1 cellular context compared by ENCODE assay signal in the genomic region with DNA sequence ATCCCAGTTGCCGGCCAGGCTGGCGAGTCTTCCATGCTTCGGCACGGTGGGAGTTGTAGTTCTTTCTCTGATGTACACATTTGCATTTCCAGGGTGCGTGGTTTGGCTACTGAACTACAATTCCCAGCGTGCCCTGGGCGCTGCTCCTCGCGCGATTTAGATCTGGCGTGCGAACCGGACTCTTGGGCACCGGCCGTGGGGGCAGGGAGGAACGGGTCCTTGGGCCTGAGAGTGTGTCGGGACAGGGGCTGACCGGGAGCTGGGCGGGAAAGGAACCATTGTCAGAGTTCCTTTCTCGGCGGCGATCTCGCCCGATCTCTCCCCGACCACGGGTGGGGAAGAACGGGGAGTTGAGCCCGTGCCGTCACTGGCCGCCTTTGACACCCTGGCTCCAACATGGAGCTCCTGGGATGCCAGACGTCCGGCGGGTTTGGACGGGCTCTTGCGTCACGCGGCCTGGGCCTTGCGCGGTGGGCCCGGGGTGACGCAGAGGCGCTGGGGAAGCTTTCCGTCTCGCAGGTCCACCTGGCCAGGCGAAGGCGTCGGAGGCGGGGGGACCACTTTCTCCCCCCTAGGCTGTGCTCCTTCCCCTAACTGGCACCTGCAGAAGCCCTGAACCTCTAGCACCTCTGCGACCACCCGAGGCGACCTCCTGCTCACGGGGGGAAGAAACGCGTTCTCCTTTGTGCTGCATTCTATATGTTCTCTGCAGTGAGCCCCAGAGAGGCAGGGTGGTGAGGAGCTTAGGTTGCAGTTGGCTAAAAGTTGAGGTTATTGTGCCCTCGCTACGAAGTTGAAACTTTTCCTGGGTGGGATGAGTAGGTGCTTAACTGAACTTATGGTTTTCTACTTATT.
TF ChIP-seq lines count a peak whose summit lies in the region.

No MANE protein-coding gene starts in this region.

TF ChIP-seq in H1, 55 proteins besides CTCF, POLR2A, EP300 and RAD21 (continued from another document):
- TF ChIP-seq ZNF274 (IDR thresholded peaks at IDR 0.05; ENCODE audit: borderline replicate concordance, extremely low read depth, low read length) (no peak), JUN (IDR thresholded peaks at IDR 0.05; ENCODE audit: low read depth, low read length) (no peak), NRF1 (IDR thresholded peaks at IDR 0.05; ENCODE audit: low read depth, low read length) (no peak), FOSL1 (IDR thresholded peaks at IDR 0.05; ENCODE audit: insufficient read depth, low read depth, low read length) (no peak), POU5F1 (IDR thresholded peaks at IDR 0.05; ENCODE audit: low read depth, low read length) (no peak), SIRT6 (IDR thresholded peaks at IDR 0.05; ENCODE audit: low read length) (no peak), POLR2AphosphoS5 (IDR thresholded peaks at IDR 0.05; ENCODE audit: low read depth, low read length) (peak; percentile 84), TEAD4 (IDR thresholded peaks at IDR 0.05; ENCODE audit: low read depth, low read length) (no peak), CTBP2 (IDR thresholded peaks at IDR 0.05; ENCODE audit: borderline replicate concordance, insufficient read depth, insufficient read length, low read length) (no peak), CHD1 (IDR thresholded peaks at IDR 0.05; ENCODE audit: low read depth, low read length) (no peak), CBX5 (IDR thresholded peaks at IDR 0.05; ENCODE audit: low read depth, low read length) (no peak), KDM1A (IDR thresholded peaks at IDR 0.05; ENCODE audit: borderline replicate concordance, low read length) (no peak), SP1 (IDR thresholded peaks at IDR 0.05; ENCODE audit: low read depth, low read length) (no peak), TAF1 (IDR thresholded peaks at IDR 0.05; ENCODE audit: low read depth, low read length) (peak; percentile 80), KDM4A (IDR thresholded peaks at IDR 0.05; ENCODE audit: low read depth, low read length, severe bottlenecking) (peak; percentile 73), BCL11A (IDR thresholded peaks at IDR 0.05; ENCODE audit: low read depth in 2 of 2, low read length in 2 of 2) (no peak), RFX5 (IDR thresholded peaks at IDR 0.05; ENCODE audit: borderline replicate concordance, low read depth, low read length) (no peak), GTF2F1 (IDR thresholded peaks at IDR 0.05; ENCODE audit: borderline replicate concordance, low read depth, low read length) (peak; percentile 43; the same call in 1 of the 2 replicates), HDAC2 (IDR thresholded peaks at IDR 0.05; ENCODE audit: borderline replicate concordance in 1 of 2, low read depth in 2 of 2, low read length in 2 of 2) (peak; percentile 83 to 86; a peak in 2 of 4 replicates), EZH2 (IDR thresholded peaks at IDR 0.05; ENCODE audit: low read depth, low read length, severe bottlenecking) (no peak), EGR1 (IDR thresholded peaks at IDR 0.05; ENCODE audit: borderline replicate concordance, low read depth, low read length) (no peak; the same call in 1 of the 2 replicates), ASH2L (IDR thresholded peaks at IDR 0.05; ENCODE audit: low read length) (peak; percentile 87), CHD2 (IDR thresholded peaks at IDR 0.05; ENCODE audit: low read length) (peak; percentile 98), PHF8 (conservative IDR thresholded peaks at IDR 0.05; ENCODE audit: low read depth, low read length) (peak; percentile 22; the same call in 1 of the 2 replicates), TCF12 (IDR thresholded peaks at IDR 0.05; ENCODE audit: low read depth, low read length) (no peak), CEBPB (IDR thresholded peaks at IDR 0.05; ENCODE audit: low read depth, low read length) (peak; percentile 70), BACH1 (IDR thresholded peaks at IDR 0.05; ENCODE audit: low read length) (peak; percentile 80), MAFK (IDR thresholded peaks at IDR 0.05; ENCODE audit: low read depth, low read length) (no peak), SRF (IDR thresholded peaks at IDR 0.05; ENCODE audit: low read depth, low read length) (no peak), RBBP5 (IDR thresholded peaks at IDR 0.05; ENCODE audit: borderline replicate concordance, low read depth, low read length) (peak; percentile 78), SP4 (IDR thresholded peaks at IDR 0.05; ENCODE audit: low read length) (no peak), SUZ12 (IDR thresholded peaks at IDR 0.05; ENCODE audit: low read length) (no peak), SIX5 (IDR thresholded peaks at IDR 0.05; ENCODE audit: low read depth, low read length) (peak; percentile 90), NANOG (IDR thresholded peaks at IDR 0.05; ENCODE audit: insufficient read depth, low read depth, low read length, poor library complexity, severe bottlenecking) (no peak), RNF2 (IDR thresholded peaks at IDR 0.05; ENCODE audit: borderline replicate concordance, low read depth, low read length, missing control alignments, poor library complexity, severe bottlenecking) (no peak), JUND (IDR thresholded peaks at IDR 0.05; ENCODE audit: low read length) (peak; percentile 37), CREB1 (IDR thresholded peaks at IDR 0.05) (peak; percentile 93), HDAC6 (IDR thresholded peaks at IDR 0.05; ENCODE audit: low read depth, low read length) (no peak), SP2 (IDR thresholded peaks at IDR 0.05; ENCODE audit: low read length) (no peak), BRCA1 (IDR thresholded peaks at IDR 0.05; ENCODE audit: low read depth, low read length) (peak; percentile 88), SAP30 (IDR thresholded peaks at IDR 0.05; ENCODE audit: insufficient read depth, insufficient replicate concordance, low read length) (no peak), TAF7 (optimal IDR thresholded peaks at IDR 0.05; ENCODE audit: borderline replicate concordance, low read depth, low read length) (peak; percentile 43)
- TF ChIP-seq, protein P1, sequence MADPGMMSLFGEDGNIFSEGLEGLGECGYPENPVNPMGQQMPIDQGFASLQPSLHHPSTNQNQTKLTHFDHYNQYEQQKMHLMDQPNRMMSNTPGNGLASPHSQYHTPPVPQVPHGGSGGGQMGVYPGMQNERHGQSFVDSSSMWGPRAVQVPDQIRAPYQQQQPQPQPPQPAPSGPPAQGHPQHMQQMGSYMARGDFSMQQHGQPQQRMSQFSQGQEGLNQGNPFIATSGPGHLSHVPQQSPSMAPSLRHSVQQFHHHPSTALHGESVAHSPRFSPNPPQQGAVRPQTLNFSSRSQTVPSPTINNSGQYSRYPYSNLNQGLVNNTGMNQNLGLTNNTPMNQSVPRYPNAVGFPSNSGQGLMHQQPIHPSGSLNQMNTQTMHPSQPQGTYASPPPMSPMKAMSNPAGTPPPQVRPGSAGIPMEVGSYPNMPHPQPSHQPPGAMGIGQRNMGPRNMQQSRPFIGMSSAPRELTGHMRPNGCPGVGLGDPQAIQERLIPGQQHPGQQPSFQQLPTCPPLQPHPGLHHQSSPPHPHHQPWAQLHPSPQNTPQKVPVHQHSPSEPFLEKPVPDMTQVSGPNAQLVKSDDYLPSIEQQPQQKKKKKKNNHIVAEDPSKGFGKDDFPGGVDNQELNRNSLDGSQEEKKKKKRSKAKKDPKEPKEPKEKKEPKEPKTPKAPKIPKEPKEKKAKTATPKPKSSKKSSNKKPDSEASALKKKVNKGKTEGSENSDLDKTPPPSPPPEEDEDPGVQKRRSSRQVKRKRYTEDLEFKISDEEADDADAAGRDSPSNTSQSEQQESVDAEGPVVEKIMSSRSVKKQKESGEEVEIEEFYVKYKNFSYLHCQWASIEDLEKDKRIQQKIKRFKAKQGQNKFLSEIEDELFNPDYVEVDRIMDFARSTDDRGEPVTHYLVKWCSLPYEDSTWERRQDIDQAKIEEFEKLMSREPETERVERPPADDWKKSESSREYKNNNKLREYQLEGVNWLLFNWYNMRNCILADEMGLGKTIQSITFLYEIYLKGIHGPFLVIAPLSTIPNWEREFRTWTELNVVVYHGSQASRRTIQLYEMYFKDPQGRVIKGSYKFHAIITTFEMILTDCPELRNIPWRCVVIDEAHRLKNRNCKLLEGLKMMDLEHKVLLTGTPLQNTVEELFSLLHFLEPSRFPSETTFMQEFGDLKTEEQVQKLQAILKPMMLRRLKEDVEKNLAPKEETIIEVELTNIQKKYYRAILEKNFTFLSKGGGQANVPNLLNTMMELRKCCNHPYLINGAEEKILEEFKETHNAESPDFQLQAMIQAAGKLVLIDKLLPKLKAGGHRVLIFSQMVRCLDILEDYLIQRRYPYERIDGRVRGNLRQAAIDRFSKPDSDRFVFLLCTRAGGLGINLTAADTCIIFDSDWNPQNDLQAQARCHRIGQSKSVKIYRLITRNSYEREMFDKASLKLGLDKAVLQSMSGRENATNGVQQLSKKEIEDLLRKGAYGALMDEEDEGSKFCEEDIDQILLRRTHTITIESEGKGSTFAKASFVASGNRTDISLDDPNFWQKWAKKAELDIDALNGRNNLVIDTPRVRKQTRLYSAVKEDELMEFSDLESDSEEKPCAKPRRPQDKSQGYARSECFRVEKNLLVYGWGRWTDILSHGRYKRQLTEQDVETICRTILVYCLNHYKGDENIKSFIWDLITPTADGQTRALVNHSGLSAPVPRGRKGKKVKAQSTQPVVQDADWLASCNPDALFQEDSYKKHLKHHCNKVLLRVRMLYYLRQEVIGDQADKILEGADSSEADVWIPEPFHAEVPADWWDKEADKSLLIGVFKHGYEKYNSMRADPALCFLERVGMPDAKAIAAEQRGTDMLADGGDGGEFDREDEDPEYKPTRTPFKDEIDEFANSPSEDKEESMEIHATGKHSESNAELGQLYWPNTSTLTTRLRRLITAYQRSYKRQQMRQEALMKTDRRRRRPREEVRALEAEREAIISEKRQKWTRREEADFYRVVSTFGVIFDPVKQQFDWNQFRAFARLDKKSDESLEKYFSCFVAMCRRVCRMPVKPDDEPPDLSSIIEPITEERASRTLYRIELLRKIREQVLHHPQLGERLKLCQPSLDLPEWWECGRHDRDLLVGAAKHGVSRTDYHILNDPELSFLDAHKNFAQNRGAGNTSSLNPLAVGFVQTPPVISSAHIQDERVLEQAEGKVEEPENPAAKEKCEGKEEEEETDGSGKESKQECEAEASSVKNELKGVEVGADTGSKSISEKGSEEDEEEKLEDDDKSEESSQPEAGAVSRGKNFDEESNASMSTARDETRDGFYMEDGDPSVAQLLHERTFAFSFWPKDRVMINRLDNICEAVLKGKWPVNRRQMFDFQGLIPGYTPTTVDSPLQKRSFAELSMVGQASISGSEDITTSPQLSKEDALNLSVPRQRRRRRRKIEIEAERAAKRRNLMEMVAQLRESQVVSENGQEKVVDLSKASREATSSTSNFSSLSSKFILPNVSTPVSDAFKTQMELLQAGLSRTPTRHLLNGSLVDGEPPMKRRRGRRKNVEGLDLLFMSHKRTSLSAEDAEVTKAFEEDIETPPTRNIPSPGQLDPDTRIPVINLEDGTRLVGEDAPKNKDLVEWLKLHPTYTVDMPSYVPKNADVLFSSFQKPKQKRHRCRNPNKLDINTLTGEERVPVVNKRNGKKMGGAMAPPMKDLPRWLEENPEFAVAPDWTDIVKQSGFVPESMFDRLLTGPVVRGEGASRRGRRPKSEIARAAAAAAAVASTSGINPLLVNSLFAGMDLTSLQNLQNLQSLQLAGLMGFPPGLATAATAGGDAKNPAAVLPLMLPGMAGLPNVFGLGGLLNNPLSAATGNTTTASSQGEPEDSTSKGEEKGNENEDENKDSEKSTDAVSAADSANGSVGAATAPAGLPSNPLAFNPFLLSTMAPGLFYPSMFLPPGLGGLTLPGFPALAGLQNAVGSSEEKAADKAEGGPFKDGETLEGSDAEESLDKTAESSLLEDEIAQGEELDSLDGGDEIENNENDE (IDR thresholded peaks at IDR 0.05; ENCODE audit: insufficient replicate concordance, low read length), result no peak
- TF ChIP-seq, protein P2, sequence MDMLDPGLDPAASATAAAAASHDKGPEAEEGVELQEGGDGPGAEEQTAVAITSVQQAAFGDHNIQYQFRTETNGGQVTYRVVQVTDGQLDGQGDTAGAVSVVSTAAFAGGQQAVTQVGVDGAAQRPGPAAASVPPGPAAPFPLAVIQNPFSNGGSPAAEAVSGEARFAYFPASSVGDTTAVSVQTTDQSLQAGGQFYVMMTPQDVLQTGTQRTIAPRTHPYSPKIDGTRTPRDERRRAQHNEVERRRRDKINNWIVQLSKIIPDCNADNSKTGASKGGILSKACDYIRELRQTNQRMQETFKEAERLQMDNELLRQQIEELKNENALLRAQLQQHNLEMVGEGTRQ (IDR thresholded peaks at IDR 0.05; ENCODE audit: low read length), result 0 out of 2 replicates have a peak, but pooled peaks have one; percentile 5
- TF ChIP-seq, protein P3, sequence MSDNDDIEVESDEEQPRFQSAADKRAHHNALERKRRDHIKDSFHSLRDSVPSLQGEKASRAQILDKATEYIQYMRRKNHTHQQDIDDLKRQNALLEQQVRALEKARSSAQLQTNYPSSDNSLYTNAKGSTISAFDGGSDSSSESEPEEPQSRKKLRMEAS (IDR thresholded peaks at IDR 0.05), result no peak; the same call in none of the 2 replicates
- TF ChIP-seq, protein P4, sequence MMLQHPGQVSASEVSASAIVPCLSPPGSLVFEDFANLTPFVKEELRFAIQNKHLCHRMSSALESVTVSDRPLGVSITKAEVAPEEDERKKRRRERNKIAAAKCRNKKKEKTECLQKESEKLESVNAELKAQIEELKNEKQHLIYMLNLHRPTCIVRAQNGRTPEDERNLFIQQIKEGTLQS (IDR thresholded peaks at IDR 0.05; ENCODE audit: insufficient read depth, low read depth, low read length), result no peak
- TF ChIP-seq, protein P5, sequence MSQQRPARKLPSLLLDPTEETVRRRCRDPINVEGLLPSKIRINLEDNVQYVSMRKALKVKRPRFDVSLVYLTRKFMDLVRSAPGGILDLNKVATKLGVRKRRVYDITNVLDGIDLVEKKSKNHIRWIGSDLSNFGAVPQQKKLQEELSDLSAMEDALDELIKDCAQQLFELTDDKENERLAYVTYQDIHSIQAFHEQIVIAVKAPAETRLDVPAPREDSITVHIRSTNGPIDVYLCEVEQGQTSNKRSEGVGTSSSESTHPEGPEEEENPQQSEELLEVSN (IDR thresholded peaks at IDR 0.05), result no peak
- TF ChIP-seq, protein P6, sequence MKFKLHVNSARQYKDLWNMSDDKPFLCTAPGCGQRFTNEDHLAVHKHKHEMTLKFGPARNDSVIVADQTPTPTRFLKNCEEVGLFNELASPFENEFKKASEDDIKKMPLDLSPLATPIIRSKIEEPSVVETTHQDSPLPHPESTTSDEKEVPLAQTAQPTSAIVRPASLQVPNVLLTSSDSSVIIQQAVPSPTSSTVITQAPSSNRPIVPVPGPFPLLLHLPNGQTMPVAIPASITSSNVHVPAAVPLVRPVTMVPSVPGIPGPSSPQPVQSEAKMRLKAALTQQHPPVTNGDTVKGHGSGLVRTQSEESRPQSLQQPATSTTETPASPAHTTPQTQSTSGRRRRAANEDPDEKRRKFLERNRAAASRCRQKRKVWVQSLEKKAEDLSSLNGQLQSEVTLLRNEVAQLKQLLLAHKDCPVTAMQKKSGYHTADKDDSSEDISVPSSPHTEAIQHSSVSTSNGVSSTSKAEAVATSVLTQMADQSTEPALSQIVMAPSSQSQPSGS (IDR thresholded peaks at IDR 0.05; ENCODE audit: low read length), result peak; percentile 8; the same call in 1 of the 2 replicates
